1 cellular context compared by ENCODE assay signal in the genomic region with DNA sequence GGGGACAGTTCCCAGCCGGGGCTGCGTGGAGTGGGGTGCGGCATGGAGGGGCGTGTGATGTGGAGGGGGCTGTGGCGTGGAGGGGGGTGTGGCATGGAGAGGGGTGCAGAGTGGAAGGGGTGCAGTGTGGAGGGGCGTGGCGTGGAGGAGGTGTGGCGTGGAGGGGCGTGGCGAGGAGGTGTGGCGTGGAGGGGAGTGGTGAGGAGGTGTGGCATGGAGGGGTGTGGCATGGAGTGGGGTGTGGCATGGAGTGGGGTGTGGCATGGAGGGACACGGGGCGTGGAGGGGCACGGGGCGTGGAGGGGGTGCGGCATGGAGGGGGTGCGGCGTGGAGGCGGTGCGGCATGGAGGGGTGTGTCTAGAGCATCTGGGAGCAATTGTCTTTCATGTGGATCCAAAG.
TF ChIP-seq lines count a peak whose summit lies in the region.

No MANE protein-coding gene starts in this region.

TF ChIP-seq in GM12878, 131 proteins besides CTCF, POLR2A, EP300 and RAD21:
- TF ChIP-seq, protein P1, sequence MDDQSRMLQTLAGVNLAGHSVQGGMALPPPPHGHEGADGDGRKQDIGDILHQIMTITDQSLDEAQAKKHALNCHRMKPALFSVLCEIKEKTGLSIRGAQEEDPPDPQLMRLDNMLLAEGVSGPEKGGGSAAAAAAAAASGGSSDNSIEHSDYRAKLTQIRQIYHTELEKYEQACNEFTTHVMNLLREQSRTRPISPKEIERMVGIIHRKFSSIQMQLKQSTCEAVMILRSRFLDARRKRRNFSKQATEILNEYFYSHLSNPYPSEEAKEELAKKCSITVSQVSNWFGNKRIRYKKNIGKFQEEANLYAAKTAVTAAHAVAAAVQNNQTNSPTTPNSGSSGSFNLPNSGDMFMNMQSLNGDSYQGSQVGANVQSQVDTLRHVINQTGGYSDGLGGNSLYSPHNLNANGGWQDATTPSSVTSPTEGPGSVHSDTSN (IDR thresholded peaks at IDR 0.05; ENCODE audit: insufficient replicate concordance, low read depth, low read length), result no peak
